8 cellular contexts compared by ENCODE assay signal in the genomic region with DNA sequence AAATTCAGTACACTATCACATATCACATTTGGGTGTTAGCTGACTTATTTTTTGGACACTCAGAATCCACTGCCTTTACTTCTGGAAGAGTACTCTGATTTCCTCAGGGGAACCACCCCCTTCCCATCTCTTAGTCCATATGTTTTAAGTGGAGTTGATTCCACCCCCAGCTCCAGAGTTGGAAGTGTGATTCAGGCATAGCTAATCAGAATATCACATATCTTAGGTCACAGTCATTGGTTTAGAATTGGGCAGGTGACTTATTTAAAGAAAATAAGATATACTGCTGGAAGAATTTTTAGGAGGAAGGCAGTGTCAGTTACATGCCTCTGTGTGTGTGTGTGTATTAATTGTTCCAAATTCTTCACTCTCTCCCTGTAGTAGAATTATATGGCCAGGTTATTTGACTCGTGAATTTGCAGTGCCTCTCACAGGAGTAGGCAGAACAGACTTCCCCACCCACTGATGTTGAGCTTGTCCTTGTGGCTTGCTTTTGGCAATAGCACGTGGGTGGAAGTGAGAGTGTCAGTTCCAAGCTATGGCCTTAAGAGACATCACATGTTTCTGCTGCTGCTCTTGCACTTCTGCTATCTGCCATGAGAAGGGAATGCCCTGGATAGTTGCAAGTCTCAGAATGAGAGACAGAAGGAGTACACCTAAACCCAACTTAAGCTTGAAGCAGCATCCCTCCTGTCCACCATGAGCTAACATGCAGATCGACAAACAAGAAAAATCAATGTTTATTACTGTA. TPM values are rescaled to one million over a fixed set of nuclear protein-coding genes. Genes with fewer than 3 reads are reported as not detected.
DNase-seq lines count a peak whose midpoint lies in the region; ATAC-seq, FAIRE-seq and TF ChIP-seq lines count a peak whose summit lies in the region.

No MANE protein-coding gene starts in this region.

- H3K4me1 ChIP-seq in astrocyte (ENCODE audit: insufficient read depth, low read length) (no peaks in the 10 kb centered on the region), psoas muscle (no peaks in the 10 kb centered on the region)

- CTCF ChIA-PET in activated CD4-positive, alpha-beta memory T cell treated with anti-CD3 and anti-CD28 coated beads for 36 hours (lab: Charles Lee) = no interaction called here
- CTCF ChIA-PET in activated CD4-positive, alpha-beta memory T cell treated with anti-CD3 and anti-CD28 coated beads, Interleukin-2, amount 10 ng/mL, durations not matched to agents 7 days and 5 days (lab: Charles Lee) = no interaction called here

- peaks cover 17% of the 10 kb centered on the region for H3K27me3 Mint-ChIP-seq in activated CD4-positive, alpha-beta memory T cell treated with anti-CD3 and anti-CD28 coated beads for 36 hours
- H3K27me3 Mint-ChIP-seq in activated CD4-positive, alpha-beta memory T cell treated with anti-CD3 and anti-CD28 coated beads, Interleukin-2, amount 10 ng/mL, durations not matched to agents 7 days and 5 days = peaks cover 34% of the 10 kb centered on the region
- peaks cover 13% of the 10 kb centered on the region for H3K27me3 Mint-ChIP-seq in astrocyte (ENCODE audit: low read depth, unreplicated experiment)
- peaks cover 17 to 29% of the 10 kb centered on the region in 2 donors for H3K27me3 Mint-ChIP-seq in stimulated activated naive B cell treated with anti-CD40 and anti-IgM and Interleukin-4, amounts not matched to agents 10 μg/mL and 1 μg/mL and 100 μg/mL, for 72 hours
- H3K27me3 Mint-ChIP-seq in glutamatergic neuron (ENCODE audit: unreplicated experiment) = peaks cover 2% of the 10 kb centered on the region
- H3K27me3 Mint-ChIP-seq in activated CD4-positive, alpha-beta T cell treated with anti-CD3 and anti-CD28 coated beads, Interleukin-2, amount 10 ng/mL, durations not matched to agents 24 days and 14 days = peaks cover 38% of the 10 kb centered on the region

- H3K4me1 Mint-ChIP-seq in activated CD4-positive, alpha-beta memory T cell treated with anti-CD3 and anti-CD28 coated beads for 36 hours (ENCODE audit: low read depth) = no peaks in the 10 kb centered on the region
- H3K4me1 Mint-ChIP-seq in activated CD4-positive, alpha-beta memory T cell treated with anti-CD3 and anti-CD28 coated beads, Interleukin-2, amount 10 ng/mL, durations not matched to agents 7 days and 5 days = no peaks in the 10 kb centered on the region
- H3K4me1 Mint-ChIP-seq in astrocyte (ENCODE audit: low read depth, unreplicated experiment) (peaks cover 7% of the 10 kb centered on the region), glutamatergic neuron (ENCODE audit: low read depth, unreplicated experiment) (peaks cover 6% of the 10 kb centered on the region)
- peaks cover 8 to 18% of the 10 kb centered on the region in 2 donors for H3K4me1 Mint-ChIP-seq in stimulated activated naive B cell treated with anti-CD40 and anti-IgM and Interleukin-4, amounts not matched to agents 10 μg/mL and 1 μg/mL and 100 μg/mL, for 72 hours
- peaks cover 6% of the 10 kb centered on the region for H3K4me1 Mint-ChIP-seq in activated CD4-positive, alpha-beta T cell treated with anti-CD3 and anti-CD28 coated beads, Interleukin-2, amount 10 ng/mL, durations not matched to agents 24 days and 14 days

- no peaks in the 10 kb centered on the region for H3K9me3 Mint-ChIP-seq in activated CD4-positive, alpha-beta memory T cell treated with anti-CD3 and anti-CD28 coated beads for 36 hours
- H3K9me3 Mint-ChIP-seq in activated CD4-positive, alpha-beta memory T cell treated with anti-CD3 and anti-CD28 coated beads, Interleukin-2, amount 10 ng/mL, durations not matched to agents 7 days and 5 days = no peaks in the 10 kb centered on the region
- H3K9me3 Mint-ChIP-seq in astrocyte (ENCODE audit: unreplicated experiment) (peaks cover 2% of the 10 kb centered on the region), glutamatergic neuron (ENCODE audit: unreplicated experiment) (no peaks in the 10 kb centered on the region)
- no peaks in the 10 kb centered on the region for H3K9me3 Mint-ChIP-seq in stimulated activated naive B cell treated with anti-CD40 and anti-IgM and Interleukin-4, amounts not matched to agents 10 μg/mL and 1 μg/mL and 100 μg/mL, for 72 hours
- no peaks in the 10 kb centered on the region for H3K9me3 Mint-ChIP-seq in activated CD4-positive, alpha-beta T cell treated with anti-CD3 and anti-CD28 coated beads, Interleukin-2, amount 10 ng/mL, durations not matched to agents 24 days and 14 days

- H3K27ac ChIP-seq in astrocyte (ENCODE audit: low read depth, low read length) = no peak overlapping the region
- H3K27ac ChIP-seq in psoas muscle = no peak overlapping the region

- no peak overlapping the region for H3K9ac ChIP-seq in astrocyte (ENCODE audit: low read length)

- H3K4me3 ChIP-seq in astrocyte (ENCODE audit: insufficient read depth, low read depth, low read length) (no peak overlapping the region), psoas muscle (no peak overlapping the region)

- H3K4me2 ChIP-seq in astrocyte (ENCODE audit: low read length) = no peak overlapping the region

- 32 to 37% (median 34%) methylated on average over 3 of the region's 3 CpGs for WGBS in psoas muscle, 3 donors

- no peaks in the 10 kb centered on the region for H3K79me2 ChIP-seq in astrocyte (ENCODE audit: insufficient read depth, low read length)

- FAIRE-seq in astrocyte (lab: Jason Lieb, UNC) = no peak

- no peaks in the 10 kb centered on the region for H3K36me3 ChIP-seq in astrocyte (ENCODE audit: insufficient read depth, low read length)
- no peaks in the 10 kb centered on the region for H3K36me3 ChIP-seq in psoas muscle (ENCODE audit: insufficient read depth in 1 of 2, low read depth in 1 of 2)

- no peaks in the 10 kb centered on the region for H4K20me1 ChIP-seq in astrocyte (ENCODE audit: insufficient read depth, low read length)

- ATAC-seq in HG03066 (IDR thresholded peaks at IDR 0.05; ENCODE audit: low read depth, unreplicated experiment) = peak; percentile 97
- ATAC-seq in stimulated activated naive B cell treated with anti-CD40 and anti-IgM and Interleukin-4, amounts not matched to agents 10 μg/mL and 1 μg/mL and 100 μg/mL, for 72 hours (replicated peaks) = peak; percentile 96
- no peak for ATAC-seq in psoas muscle

- intact Hi-C loops in activated CD4-positive, alpha-beta memory T cell treated with anti-CD3 and anti-CD28 coated beads for 36 hours (cut with micrococcal nuclease) = no loop called here
- intact Hi-C loops in activated CD4-positive, alpha-beta T cell treated with anti-CD3 and anti-CD28 coated beads, Interleukin-2, amount 10 ng/mL, durations not matched to agents 24 days and 14 days (cut with micrococcal nuclease) = loop anchor here (10.0 kb wide), 1 partner anchor 222 kb away; no protein-coding TSS in a partner anchor
- intact Hi-C loops in psoas muscle (cut with DNase I) = no loop called here

- H3K27me3 ChIP-seq in astrocyte (ENCODE audit: insufficient read depth, low read length) (peaks cover 4% of the 10 kb centered on the region), psoas muscle (ENCODE audit: insufficient read depth in 3 of 3, low read length in 2 of 3) (peaks cover 0 to 2% (median 0%) of the 10 kb centered on the region in 3 donors)

- TF ChIP-seq CTCF in astrocyte (IDR thresholded peaks at IDR 0.05; ENCODE audit: insufficient read depth, low read depth, low read length) (no peak), glutamatergic neuron (IDR thresholded peaks at IDR 0.05; ENCODE audit: partially characterized antibody, unreplicated experiment) (no peak), psoas muscle (IDR thresholded peaks at IDR 0.05) (no peak)

- DNase-seq in activated CD4-positive, alpha-beta memory T cell treated with anti-CD3 and anti-CD28 coated beads for 36 hours = peak; percentile 12
- DNase-seq in activated CD4-positive, alpha-beta memory T cell treated with anti-CD3 and anti-CD28 coated beads, Interleukin-2, amount 10 ng/mL, durations not matched to agents 7 days and 5 days = no peak
- DNase-seq in astrocyte (ENCODE audit: low read depth) = peak; percentile 15
- peak; percentile 61 for DNase-seq in stimulated activated naive B cell treated with anti-CD40 and anti-IgM and Interleukin-4, amounts not matched to agents 10 μg/mL and 1 μg/mL and 100 μg/mL, for 72 hours
- DNase-seq in glutamatergic neuron = no peak
- DNase-seq in activated CD4-positive, alpha-beta T cell treated with anti-CD3 and anti-CD28 coated beads, Interleukin-2, amount 10 ng/mL, durations not matched to agents 24 days and 14 days = no peak
- DNase-seq in psoas muscle = no peak

- H2AFZ ChIP-seq in astrocyte (ENCODE audit: low read depth, low read length) = no peak overlapping the region

- no peak overlapping the region for H3K27ac Mint-ChIP-seq in activated CD4-positive, alpha-beta memory T cell treated with anti-CD3 and anti-CD28 coated beads for 36 hours
- no peak overlapping the region for H3K27ac Mint-ChIP-seq in activated CD4-positive, alpha-beta memory T cell treated with anti-CD3 and anti-CD28 coated beads, Interleukin-2, amount 10 ng/mL, durations not matched to agents 7 days and 5 days
- no peak overlapping the region for H3K27ac Mint-ChIP-seq in astrocyte (ENCODE audit: unreplicated experiment)
- no peak overlapping the region for H3K27ac Mint-ChIP-seq in stimulated activated naive B cell treated with anti-CD40 and anti-IgM and Interleukin-4, amounts not matched to agents 10 μg/mL and 1 μg/mL and 100 μg/mL, for 72 hours
- no peak overlapping the region for H3K27ac Mint-ChIP-seq in glutamatergic neuron (ENCODE audit: unreplicated experiment)
- H3K27ac Mint-ChIP-seq in activated CD4-positive, alpha-beta T cell treated with anti-CD3 and anti-CD28 coated beads, Interleukin-2, amount 10 ng/mL, durations not matched to agents 24 days and 14 days = no peak overlapping the region

- H3K9me3 ChIP-seq in astrocyte (ENCODE audit: insufficient read depth, low read depth, low read length) (no peaks in the 10 kb centered on the region), psoas muscle (no peaks in the 10 kb centered on the region)

- no peaks in the 10 kb centered on the region for H3K36me3 Mint-ChIP-seq in activated CD4-positive, alpha-beta memory T cell treated with anti-CD3 and anti-CD28 coated beads for 36 hours
- H3K36me3 Mint-ChIP-seq in activated CD4-positive, alpha-beta memory T cell treated with anti-CD3 and anti-CD28 coated beads, Interleukin-2, amount 10 ng/mL, durations not matched to agents 7 days and 5 days (ENCODE audit: low read depth) = no peaks in the 10 kb centered on the region
- H3K36me3 Mint-ChIP-seq in astrocyte (ENCODE audit: low read depth, unreplicated experiment) (no peaks in the 10 kb centered on the region), glutamatergic neuron (ENCODE audit: unreplicated experiment) (no peaks in the 10 kb centered on the region)
- no peaks in the 10 kb centered on the region for H3K36me3 Mint-ChIP-seq in stimulated activated naive B cell treated with anti-CD40 and anti-IgM and Interleukin-4, amounts not matched to agents 10 μg/mL and 1 μg/mL and 100 μg/mL, for 72 hours
- H3K36me3 Mint-ChIP-seq in activated CD4-positive, alpha-beta T cell treated with anti-CD3 and anti-CD28 coated beads, Interleukin-2, amount 10 ng/mL, durations not matched to agents 24 days and 14 days (ENCODE audit: low read depth) = no peaks in the 10 kb centered on the region

- no peak overlapping the region for H3K4me3 Mint-ChIP-seq in activated CD4-positive, alpha-beta memory T cell treated with anti-CD3 and anti-CD28 coated beads for 36 hours
- H3K4me3 Mint-ChIP-seq in activated CD4-positive, alpha-beta memory T cell treated with anti-CD3 and anti-CD28 coated beads, Interleukin-2, amount 10 ng/mL, durations not matched to agents 7 days and 5 days = no peak overlapping the region
- H3K4me3 Mint-ChIP-seq in astrocyte (ENCODE audit: unreplicated experiment) (no peak overlapping the region), glutamatergic neuron (ENCODE audit: unreplicated experiment) (no peak overlapping the region)
- H3K4me3 Mint-ChIP-seq in stimulated activated naive B cell treated with anti-CD40 and anti-IgM and Interleukin-4, amounts not matched to agents 10 μg/mL and 1 μg/mL and 100 μg/mL, for 72 hours = no peak overlapping the region
- H3K4me3 Mint-ChIP-seq in activated CD4-positive, alpha-beta T cell treated with anti-CD3 and anti-CD28 coated beads, Interleukin-2, amount 10 ng/mL, durations not matched to agents 24 days and 14 days = no peak overlapping the region

- POLR2A ChIA-PET in activated CD4-positive, alpha-beta memory T cell treated with anti-CD3 and anti-CD28 coated beads for 36 hours (lab: Charles Lee) = no interaction called here
- POLR2A ChIA-PET in activated CD4-positive, alpha-beta memory T cell treated with anti-CD3 and anti-CD28 coated beads, Interleukin-2, amount 10 ng/mL, durations not matched to agents 7 days and 5 days (lab: Charles Lee) = no interaction called here

RNA-seq across cellular contexts. Expression of gene GAS2L3, which starts 6.4 kb away (rescaled TPM):
- 1 to 10 TPM; 3.4 to 3.6 TPM for total RNA-seq in activated CD4-positive, alpha-beta memory T cell treated with anti-CD3 and anti-CD28 coated beads for 36 hours
- 1 to 10 TPM; 4.0 to 4.2 TPM for total RNA-seq in activated CD4-positive, alpha-beta memory T cell treated with anti-CD3 and anti-CD28 coated beads, Interleukin-2, amount 10 ng/mL, durations not matched to agents 7 days and 5 days
- total RNA-seq in astrocyte (3.4 and 5.2 TPM in 2 replicates), glutamatergic neuron (ENCODE audit: unreplicated experiment) (56.2 TPM), psoas muscle (1 to 10 TPM in 2 of 4 donors, under 1 TPM in 2; 0.38 to 1.8 (median 1.3) TPM)
- total RNA-seq in activated CD4-positive, alpha-beta T cell treated with anti-CD3 and anti-CD28 coated beads, Interleukin-2, amount 10 ng/mL, durations not matched to agents 24 days and 14 days = 1.6 and 1.7 TPM in 2 replicates
- under 1 TPM; 0.26 to 0.61 (median 0.45) TPM for polyA plus RNA-seq in psoas muscle

Comparison
In these comparisons a context has a peak if more than half of its experiments do, and no peak if none do; other contexts are left out.
1. DNase-seq: peak in activated CD4-positive, alpha-beta memory T cell treated with anti-CD3 and anti-CD28 coated beads for 36 hours (single experiment), astrocyte (single experiment) and stimulated activated naive B cell treated with anti-CD40 and anti-IgM and Interleukin-4, amounts not matched to agents 10 μg/mL and 1 μg/mL and 100 μg/mL, for 72 hours (single experiment); none in activated CD4-positive, alpha-beta memory T cell treated with anti-CD3 and anti-CD28 coated beads, Interleukin-2, amount 10 ng/mL, durations not matched to agents 7 days and 5 days (single experiment), glutamatergic neuron (single experiment), activated CD4-positive, alpha-beta T cell treated with anti-CD3 and anti-CD28 coated beads, Interleukin-2, amount 10 ng/mL, durations not matched to agents 24 days and 14 days (single experiment) and psoas muscle (0 of 2).
2. ATAC-seq: peak in HG03066 (single experiment) and stimulated activated naive B cell treated with anti-CD40 and anti-IgM and Interleukin-4, amounts not matched to agents 10 μg/mL and 1 μg/mL and 100 μg/mL, for 72 hours (2 of 2); none in psoas muscle (0 of 4).